24 cellular contexts compared by ENCODE assay signal in the genomic region with DNA sequence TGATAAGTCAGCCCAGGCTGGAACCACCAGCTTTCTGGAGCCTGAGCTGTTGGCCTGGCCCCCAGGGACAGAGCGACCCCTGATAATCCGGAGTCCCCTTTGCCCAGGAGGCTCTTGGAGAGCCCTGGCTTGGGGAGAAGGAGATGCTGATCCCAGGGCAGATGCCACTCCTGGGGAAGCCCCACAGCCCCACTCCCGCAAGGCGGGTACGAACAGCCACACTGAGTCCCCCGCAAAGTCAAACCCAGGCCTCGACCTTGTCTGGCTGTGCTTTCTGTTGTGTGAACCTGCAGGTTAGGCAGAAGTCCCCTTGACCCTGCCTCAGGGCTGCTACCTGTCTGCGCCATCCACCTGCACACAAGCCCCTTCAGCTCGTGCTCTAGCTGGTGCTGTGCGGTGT.
DNase-seq lines count a peak whose midpoint lies in the region; ATAC-seq and TF ChIP-seq lines count a peak whose summit lies in the region.
"Had no signal": no experiment of that assay in that cellular context is flagged by ENCODE, and none has a peak within 500 bp of the region (broad histone marks: within the 10 kb centered on the region; RNA-seq: fewer than 3 reads in every experiment).

No MANE protein-coding gene starts in this region.

- TF ChIP-seq RAD21 in SK-N-SH (IDR thresholded peaks at IDR 0.05; ENCODE audit: low read length), result no peak

- ATAC-seq in SK-N-SH treated with all-trans-retinoic acid at 6 μM for 48 hours (no peak), GM21423 (IDR thresholded peaks at IDR 0.05; ENCODE audit: unreplicated experiment) (no peak)
- ATAC-seq: left cardiac atrium had no signal

- CTCF ChIA-PET in SK-N-SH (lab: Yijun Ruan, JAX), result interaction anchor here (0.6 kb wide), 1 partner anchor 459 kb away, joined by 3 read pairs; no protein-coding TSS in a partner anchor
- CTCF ChIA-PET in HEK293T (lab: Yijun Ruan, JAX), result no interaction called here

- H3K4me2 ChIP-seq in SK-N-SH, result no peak overlapping the region

- no peak overlapping the region for H3K9ac ChIP-seq in SK-N-SH

- H3K27me3 ChIP-seq in SK-N-SH (ENCODE audit: insufficient read depth) (no peaks in the 10 kb centered on the region), layer of hippocampus (ENCODE audit: control insufficient read depth, insufficient read depth, low read length) (no peaks in the 10 kb centered on the region)
- H3K27me3 ChIP-seq: pancreas, upper lobe of left lung had no signal

- 60% methylated on average over 1 of the region's 10 CpGs for WGBS in SK-N-SH (ENCODE audit: low lambda C conversion rate)

- DNase-seq in SK-N-SH, result peak; percentile 12
- peak; percentile 3 for DNase-seq in HEK293T (ENCODE audit: extremely low spot score)
- DNase-seq in stimulated activated CD8-positive, alpha-beta memory T cell treated with anti-CD3 and anti-CD28 coated beads, Interleukin-4, amount 100 ng/mL, for 48 hours, result peak; percentile 10
- DNase-seq in DMS153 (lab: John Stamatoyannopoulos, UW), result no peak
- no peak for DNase-seq in NCI-H2107 treated with DMSO at 0.1 percent for 48 hours (lab: John Stamatoyannopoulos, UW; ENCODE audit: unreplicated experiment)
- DNase-seq: activated CD4-positive, alpha-beta memory T cell treated with anti-CD3 and anti-CD28 coated beads for 36 hours; activated CD8-positive, alpha-beta memory T cell treated with anti-CD3 and anti-CD28 coated beads, Interleukin-2, amount 50 U/mL, for 48 hours; AML-193; dermis blood vessel endothelial cell; GF-D8; mesenchymal stem cell; naive B cell; NCI-H2081 treated with DMSO at 0.1 percent for 48 hours; OCI-M1; sigmoid colon; stimulated activated CD4-positive, alpha-beta T cell treated with anti-CD3 and anti-CD28 coated beads, Interleukin-15, amount 100 ng/mL, for 24 hours; T-helper 9 cell had no signal

- H3K4me1 ChIP-seq in SK-N-SH (ENCODE audit: control insufficient read depth in 1 of 2, insufficient read depth in 2 of 2, low read depth in 1 of 2, low read length in 1 of 2), result peaks cover 0 to 22% of the 10 kb centered on the region in 2 experiments; a peak in 1 of 4 replicates
- H3K4me1 ChIP-seq: pancreas, sigmoid colon, upper lobe of left lung had no signal

- H3K4me3 ChIP-seq in SK-N-SH (ENCODE audit: low read depth in 2 of 2, low read length in 1 of 2), result no peak overlapping the region
- H3K4me3 ChIP-seq: pancreas, sigmoid colon, upper lobe of left lung had no signal

- no peaks in the 10 kb centered on the region for H4K20me1 ChIP-seq in SK-N-SH (ENCODE audit: insufficient read depth)

- no peaks in the 10 kb centered on the region for H3K36me3 ChIP-seq in SK-N-SH (replicated peaks in 1 of 2; ENCODE audit: control insufficient read depth in 1 of 2, insufficient read depth in 2 of 2, low read length in 1 of 2)
- H3K36me3 ChIP-seq: sigmoid colon had no signal

- no peak overlapping the region for H3K27ac ChIP-seq in SK-N-SH (ENCODE audit: low read depth in 2 of 2, low read length in 1 of 2)
- peak overlapping the region; percentile 71 for H3K27ac ChIP-seq in layer of hippocampus (ENCODE audit: low read depth, low read length)
- H3K27ac ChIP-seq: 22Rv1, pancreas, sigmoid colon, upper lobe of left lung had no signal

- H3F3A ChIP-seq in SK-N-SH (replicated peaks; ENCODE audit: insufficient read depth), result no peaks in the 10 kb centered on the region

- H3K79me2 ChIP-seq in SK-N-SH (ENCODE audit: insufficient read depth), result no peaks in the 10 kb centered on the region

- H3K9me2 ChIP-seq in SK-N-SH, result no peaks in the 10 kb centered on the region

- no peak for TF ChIP-seq EP300 in SK-N-SH (IDR thresholded peaks at IDR 0.05; ENCODE audit: borderline replicate concordance in 1 of 2, low read depth in 1 of 2, low read length in 1 of 2)

- TF ChIP-seq CTCF in SK-N-SH (IDR thresholded peaks at IDR 0.05), result no peak

- no peaks in the 10 kb centered on the region for H3K9me3 ChIP-seq in SK-N-SH
- H3K9me3 ChIP-seq: pancreas, sigmoid colon, upper lobe of left lung had no signal

- POLR2A ChIA-PET in SK-N-SH (lab: Yijun Ruan, JAX) (no interaction called here), HEK293T (lab: Yijun Ruan, JAX) (no interaction called here)

- no peak overlapping the region for H2AFZ ChIP-seq in SK-N-SH (ENCODE audit: low read depth)

TF ChIP-seq in SK-N-SH, 30 proteins besides CTCF, POLR2A, EP300 and RAD21 (continues in another document):
- TF ChIP-seq SIN3A (IDR thresholded peaks at IDR 0.05; ENCODE audit: borderline replicate concordance, low read depth, low read length), result no peak
- no peak for TF ChIP-seq TEAD4 (IDR thresholded peaks at IDR 0.05; ENCODE audit: borderline replicate concordance, insufficient read depth)
- no peak for TF ChIP-seq ELF1 (IDR thresholded peaks at IDR 0.05)
- no peak for TF ChIP-seq FOXJ3 (CRISPR knock-in tag; IDR thresholded peaks at IDR 0.05)
- TF ChIP-seq YY1 (IDR thresholded peaks at IDR 0.05; ENCODE audit: low read depth), result no peak
- no peak for TF ChIP-seq TCF12 (IDR thresholded peaks at IDR 0.05)

TF ChIP-seq in SK-N-SH treated with all-trans-retinoic acid at 6 μM for 48 hours, 23 proteins besides CTCF, POLR2A, EP300 and RAD21:
- TF ChIP-seq ZFP3 (CRISPR knock-in tag; IDR thresholded peaks at IDR 0.05) (no peak), ISL1 (CRISPR knock-in tag; IDR thresholded peaks at IDR 0.05) (no peak), RARB (CRISPR knock-in tag; IDR thresholded peaks at IDR 0.05) (no peak), TCF4 (CRISPR knock-in tag; IDR thresholded peaks at IDR 0.05; ENCODE audit: borderline replicate concordance) (no peak)

TF ChIP-seq in HEK293T, 16 proteins besides CTCF, POLR2A, EP300 and RAD21:
- TF ChIP-seq BHLHE40 (IDR thresholded peaks at IDR 0.05; ENCODE audit: borderline replicate concordance) (no peak), NFRKB (IDR thresholded peaks at IDR 0.05) (no peak), SP1 (IDR thresholded peaks at IDR 0.05) (no peak), ELF4 (IDR thresholded peaks at IDR 0.05) (no peak), SUZ12 (IDR thresholded peaks at IDR 0.05) (no peak)
- TF ChIP-seq, protein P1, sequence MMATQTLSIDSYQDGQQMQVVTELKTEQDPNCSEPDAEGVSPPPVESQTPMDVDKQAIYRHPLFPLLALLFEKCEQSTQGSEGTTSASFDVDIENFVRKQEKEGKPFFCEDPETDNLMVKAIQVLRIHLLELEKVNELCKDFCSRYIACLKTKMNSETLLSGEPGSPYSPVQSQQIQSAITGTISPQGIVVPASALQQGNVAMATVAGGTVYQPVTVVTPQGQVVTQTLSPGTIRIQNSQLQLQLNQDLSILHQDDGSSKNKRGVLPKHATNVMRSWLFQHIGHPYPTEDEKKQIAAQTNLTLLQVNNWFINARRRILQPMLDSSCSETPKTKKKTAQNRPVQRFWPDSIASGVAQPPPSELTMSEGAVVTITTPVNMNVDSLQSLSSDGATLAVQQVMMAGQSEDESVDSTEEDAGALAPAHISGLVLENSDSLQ (IDR thresholded peaks at IDR 0.05), result no peak

Comparison
In these comparisons a context has a peak if more than half of its experiments do, and no peak if none do; other contexts are left out.
1. DNase-seq: peak in SK-N-SH (single experiment), HEK293T (single experiment) and stimulated activated CD8-positive, alpha-beta memory T cell treated with anti-CD3 and anti-CD28 coated beads, Interleukin-4, amount 100 ng/mL, for 48 hours (single experiment); none in DMS153 (single experiment) and NCI-H2107 treated with DMSO at 0.1 percent for 48 hours (single experiment).